Comparison of ENCODE assay signal across 10 cellular contexts in the genomic region with DNA sequence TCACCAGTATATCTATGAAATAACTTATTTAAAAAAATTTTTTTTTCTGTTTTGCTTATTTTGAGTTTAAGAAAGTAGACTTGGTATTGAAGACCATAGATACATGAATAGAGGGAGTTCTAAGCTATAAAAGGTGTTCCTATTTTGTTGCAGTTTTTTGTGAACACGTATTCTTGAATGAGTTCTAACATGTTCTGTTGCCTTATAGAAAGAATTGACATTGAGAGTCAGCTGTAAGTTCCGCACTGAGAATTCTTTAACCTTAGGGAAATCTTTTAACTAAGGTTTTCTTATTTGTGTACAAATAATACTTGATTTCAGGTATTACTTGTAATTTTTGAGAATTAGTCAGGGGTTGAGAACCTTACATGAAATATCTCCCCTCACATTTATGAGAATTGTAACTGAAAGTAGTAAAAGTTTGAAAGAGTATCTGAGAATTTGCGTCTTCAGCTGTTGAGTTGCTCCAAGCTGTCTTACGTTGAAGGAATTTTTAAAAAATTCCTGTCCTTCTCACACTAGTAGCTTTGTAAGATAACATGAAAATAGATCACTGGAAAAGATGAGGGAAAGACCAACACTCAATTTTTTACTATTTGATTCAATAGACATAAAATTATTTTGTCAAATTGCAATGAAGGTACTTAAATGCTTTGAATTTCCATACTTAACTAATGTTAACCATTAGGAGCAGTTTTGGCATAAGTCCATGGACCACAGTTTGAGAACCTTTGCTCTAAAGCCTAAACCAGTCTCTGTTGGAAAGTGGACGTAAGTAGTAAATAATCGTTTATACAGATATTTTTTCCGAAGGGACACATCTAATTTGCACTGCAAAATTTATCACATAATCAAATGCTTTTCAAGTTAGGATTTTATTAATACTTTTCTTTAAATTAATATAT. TPM values are rescaled to one million over a fixed set of nuclear protein-coding genes. Genes with fewer than 3 reads are reported as not detected.
A peak's percentile ranks its signal among the peaks of the same experiment; 100 is the strongest.
DNase-seq lines count a peak whose midpoint lies in the region; ATAC-seq and TF ChIP-seq lines count a peak whose summit lies in the region.
"Had no signal": no experiment of that assay in that cellular context is flagged by ENCODE, and none has a peak within 500 bp of the region (broad histone marks: within the 10 kb centered on the region; RNA-seq: fewer than 3 reads in every experiment).

No MANE protein-coding gene starts in this region.

- no peaks in the 10 kb centered on the region for H3K9me2 ChIP-seq in PC-3 (replicated peaks; ENCODE audit: low read length)

- H3K9ac ChIP-seq in PC-3 (ENCODE audit: low read length) (peak overlapping the region; percentile 94; the same call in 1 of the 2 replicates), endocrine pancreas (ENCODE audit: control insufficient read depth, insufficient read depth, low read length) (no peak overlapping the region)

- TF ChIP-seq CTCF in PC-3 (conservative IDR thresholded peaks at IDR 0.05; ENCODE audit: low read depth, low read length): no peak
- no peak for TF ChIP-seq CTCF in retinal pigment epithelial cell (conservative IDR thresholded peaks at IDR 0.05; ENCODE audit: low read depth, low read length)

- intact Hi-C loops in PC-3 (cut with micrococcal nuclease): loop anchor here (5.0 to 10.0 kb wide), 3 partner anchors 98 to 495 kb away; a partner anchor contains a TSS

- peak overlapping the region; percentile 97 for H3K4me3 ChIP-seq in PC-3 (ENCODE audit: low read length)
- peak overlapping the region; percentile 99 for H3K4me3 ChIP-seq in endocrine pancreas (ENCODE audit: control insufficient read depth, insufficient read depth, low read length)
- peak overlapping the region; percentile 89 for H3K4me3 ChIP-seq in retinal pigment epithelial cell (ENCODE audit: low read length)

- peaks cover 11% of the 10 kb centered on the region for H3K36me3 ChIP-seq in PC-3 (ENCODE audit: low read depth, low read length)
- H3K36me3 ChIP-seq in endocrine pancreas (ENCODE audit: control insufficient read depth, insufficient read depth, low read length): no peaks in the 10 kb centered on the region

- POLR2A ChIA-PET in PC-3 (lab: Charles Lee; ENCODE audit: unreplicated experiment): interaction anchor here (0.7 kb wide), 2 partner anchors 10 to 34 kb away, joined by 3 to 4 read pairs; no protein-coding TSS in a partner anchor

- peak overlapping the region; percentile 92 for H3K4me2 ChIP-seq in PC-3 (ENCODE audit: low read length)

- H3K79me2 ChIP-seq in PC-3 (ENCODE audit: low read length): peaks cover 95% of the 10 kb centered on the region

- CTCF ChIA-PET in PC-3 (lab: Charles Lee): interaction anchor here (0.6 to 2.1 kb wide), 2 partner anchors 44 to 45 kb away, joined by 3 to 6 read pairs; no protein-coding TSS in a partner anchor

- BruUV-seq in PC-3 (replicated peaks; lab: Mats Ljungman, UMichigan): no TSS peak

- H3K27me3 ChIP-seq in PC-3 (ENCODE audit: low read length) (no peaks in the 10 kb centered on the region), endocrine pancreas (ENCODE audit: control insufficient read depth, insufficient read depth, low read length) (no peaks in the 10 kb centered on the region)

- H3K9me3 ChIP-seq in PC-3 (ENCODE audit: low read length): no peaks in the 10 kb centered on the region
- no peaks in the 10 kb centered on the region for H3K9me3 ChIP-seq in endocrine pancreas (ENCODE audit: control insufficient read depth, low read length)

- H3K4me1 ChIP-seq in PC-3 (ENCODE audit: insufficient read depth, low read length): peaks cover 12% of the 10 kb centered on the region; the same call in 1 of the 2 replicates
- peaks cover 31% of the 10 kb centered on the region for H3K4me1 ChIP-seq in endocrine pancreas (ENCODE audit: control insufficient read depth, insufficient read depth, low read length)

- DNase-seq in DMS 273 (lab: John Stamatoyannopoulos, UW; ENCODE audit: unreplicated experiment): peak; percentile 56
- no peak for DNase-seq in DMS 273 treated with DMSO at 0.1 percent for 48 hours (lab: John Stamatoyannopoulos, UW)
- DNase-seq in PC-3: peak; percentile 25
- DNase-seq in retinal pigment epithelial cell (ENCODE audit: low read depth): no peak
- DNase-seq in putamen (ENCODE audit: low spot score): no peak
- DNase-seq: SW 1271 had no signal

- ATAC-seq in PC-3 (no peak), GM21723 (IDR thresholded peaks at IDR 0.05; ENCODE audit: unreplicated experiment) (no peak), HG03108 (IDR thresholded peaks at IDR 0.05; ENCODE audit: unreplicated experiment) (no peak)

- no peak overlapping the region for H3K27ac ChIP-seq in PC-3 (ENCODE audit: low read length)
- H3K27ac ChIP-seq: 22Rv1 had no signal

- no peak overlapping the region for H2AFZ ChIP-seq in PC-3 (ENCODE audit: low read length)

- no peaks in the 10 kb centered on the region for H3F3A ChIP-seq in PC-3 (ENCODE audit: low read length, unreplicated experiment)

- peaks cover 32% of the 10 kb centered on the region for H4K20me1 ChIP-seq in PC-3 (ENCODE audit: low read length)

RNA-seq across cellular contexts. Expression of a gene that starts 3.8 kb away (rescaled TPM):
- total RNA-seq in PC-3 (2014; rRNA removed): 34.8 and 48.6 TPM in 2 replicates

Comparison
In these comparisons a context has a peak if more than half of its experiments do, and no peak if none do; other contexts are left out.
1. DNase-seq: peak in DMS 273 (single experiment) and PC-3 (single experiment); none in DMS 273 treated with DMSO at 0.1 percent for 48 hours (single experiment), retinal pigment epithelial cell (single experiment) and putamen (single experiment).
2. Peak in every context shown above with its lines, with median percentiles within 50 percentile points of each other: H3K4me3 ChIP-seq.